In genomic region chr17:38604479-38605229, GRCh38 we compare ENCODE assay signal across 8 cellular contexts. TPM values are rescaled to one million over a fixed set of nuclear protein-coding genes. Genes with fewer than 3 reads are reported as not detected.
DNase-seq lines count a peak whose midpoint lies in the region; ATAC-seq and TF ChIP-seq lines count a peak whose summit lies in the region.

No MANE protein-coding gene starts in this region.

- peaks cover 11% of the 10 kb centered on the region for H3K36me3 Mint-ChIP-seq in Caco-2 (ENCODE audit: insufficient read depth, unreplicated experiment)
- no peaks in the 10 kb centered on the region for H3K36me3 Mint-ChIP-seq in activated T-helper 17 cell treated with anti-CD3 and anti-CD28 coated beads, Interleukin-2, amount 50 U/mL, for 72 hours (ENCODE audit: low read depth)
- H3K36me3 Mint-ChIP-seq in naive B cell = no peaks in the 10 kb centered on the region

- TF ChIP-seq CTCF in Caco-2 (IDR thresholded peaks at IDR 0.05; ENCODE audit: insufficient read depth in 1 of 2, low read depth in 1 of 2, low read length in 1 of 2, severe bottlenecking in 1 of 2, unreplicated experiment in 1 of 2) (peak in 1 of 2 experiments; percentile 29), KMS-11 (conservative IDR thresholded peaks at IDR 0.05; ENCODE audit: low read depth, low read length) (no peak), vagina (IDR thresholded peaks at IDR 0.05) (no peak)

- H3K9me3 ChIP-seq in Caco-2 (no peaks in the 10 kb centered on the region), vagina (no peaks in the 10 kb centered on the region)

- H2AFZ ChIP-seq in KMS-11 (ENCODE audit: low read depth) = peak overlapping the region; percentile 71; the same call in 1 of the 2 replicates

- no peak for TF ChIP-seq POLR2A in vagina (IDR thresholded peaks at IDR 0.05)

- H4K20me1 ChIP-seq in KMS-11 (ENCODE audit: insufficient read depth) = no peaks in the 10 kb centered on the region

- peak in 1 of 2 experiments; percentile 48 for DNase-seq in Caco-2
- no peak for DNase-seq in naive B cell
- no peak for DNase-seq in NCI-H2029 treated with DMSO at 0.1 percent for 48 hours (lab: John Stamatoyannopoulos, UW)
- no peak for DNase-seq in vagina (ENCODE audit: extremely low spot score in 2 of 2)

- no TSS peak for BruUV-seq in Caco-2 (replicated peaks; lab: Mats Ljungman, UMichigan)

- peak overlapping the region; percentile 91 for H3K27ac Mint-ChIP-seq in Caco-2 (ENCODE audit: unreplicated experiment)
- no peak overlapping the region for H3K27ac Mint-ChIP-seq in activated T-helper 17 cell treated with anti-CD3 and anti-CD28 coated beads, Interleukin-2, amount 50 U/mL, for 72 hours
- H3K27ac Mint-ChIP-seq in naive B cell = peak overlapping the region in 1 of 6 donors; percentile 90

- peak overlapping the region; percentile 84 for H3K4me3 Mint-ChIP-seq in Caco-2 (ENCODE audit: unreplicated experiment)
- H3K4me3 Mint-ChIP-seq in activated T-helper 17 cell treated with anti-CD3 and anti-CD28 coated beads, Interleukin-2, amount 50 U/mL, for 72 hours = peak overlapping the region; percentile 23
- H3K4me3 Mint-ChIP-seq in naive B cell = peak overlapping the region in 6 of 8 donors; percentile 42 to 91 (median 70)

- no peak overlapping the region for H3K9ac ChIP-seq in KMS-11

- ATAC-seq in activated T-helper 17 cell treated with anti-CD3 and anti-CD28 coated beads, Interleukin-2, amount 50 U/mL, for 72 hours (replicated peaks) = peak; percentile 20
- ATAC-seq in naive B cell (ENCODE audit: low read depth in 2 of 2) (peak; percentile 29 to 38), GM18498 (IDR thresholded peaks at IDR 0.05; ENCODE audit: unreplicated experiment) (no peak), GM19452 (IDR thresholded peaks at IDR 0.05; ENCODE audit: unreplicated experiment) (no peak)

- H3K4me2 ChIP-seq in KMS-11 = 0 out of 2 replicates have a peak overlapping the region, but pooled peaks have one; percentile 66

- H3K27ac ChIP-seq in KMS-11 (no peak overlapping the region), vagina (no peak overlapping the region)

- H3K27me3 Mint-ChIP-seq in Caco-2 (ENCODE audit: insufficient read depth, unreplicated experiment) (no peaks in the 10 kb centered on the region), naive B cell (peaks cover 49 to 88% (median 87%) of the 10 kb centered on the region in 3 donors)
- peaks cover 57% of the 10 kb centered on the region for H3K27me3 Mint-ChIP-seq in activated T-helper 17 cell treated with anti-CD3 and anti-CD28 coated beads, Interleukin-2, amount 50 U/mL, for 72 hours

- intact Hi-C loops in Caco-2 (cut with micrococcal nuclease; ENCODE audit: unreplicated experiment) (loop anchor here (1.0 kb wide), 1 partner anchor 59 kb away; no protein-coding TSS in a partner anchor), vagina (cut with DNase I) (no loop called here)

- H3K36me3 ChIP-seq in Caco-2 (ENCODE audit: control insufficient read depth, insufficient read depth, low read length) = no peaks in the 10 kb centered on the region
- no peaks in the 10 kb centered on the region for H3K36me3 ChIP-seq in KMS-11 (ENCODE audit: insufficient read depth)
- no peaks in the 10 kb centered on the region for H3K36me3 ChIP-seq in vagina

- H3K4me1 ChIP-seq in Caco-2 (peaks cover 37% of the 10 kb centered on the region), KMS-11 (ENCODE audit: low read depth, poor library complexity, severe bottlenecking) (peaks cover 8% of the 10 kb centered on the region), vagina (peaks cover 32% of the 10 kb centered on the region)

- H3K4me3 ChIP-seq in Caco-2 (ENCODE audit: low read depth, low read length) (peak overlapping the region; percentile 87), KMS-11 (IDR thresholded peaks at IDR 0.05; ENCODE audit: insufficient read depth, low read depth, low read length) (no peak overlapping the region), vagina (peak overlapping the region in 1 of 2 donors; percentile 51)

- H3K9me3 Mint-ChIP-seq in Caco-2 (ENCODE audit: unreplicated experiment) = no peaks in the 10 kb centered on the region
- no peaks in the 10 kb centered on the region for H3K9me3 Mint-ChIP-seq in activated T-helper 17 cell treated with anti-CD3 and anti-CD28 coated beads, Interleukin-2, amount 50 U/mL, for 72 hours
- H3K9me3 Mint-ChIP-seq in naive B cell = no peaks in the 10 kb centered on the region

- H3K79me2 ChIP-seq in KMS-11 (ENCODE audit: insufficient read depth, low read depth) = no peaks in the 10 kb centered on the region

- CTCF ChIA-PET in Caco-2 (lab: Charles Lee) = interaction anchor here (0.7 to 3.7 kb wide), 4 partner anchors 9 to 59 kb away, joined by 3 to 14 read pairs (median 5); no protein-coding TSS in a partner anchor

- H3K4me1 Mint-ChIP-seq in Caco-2 (ENCODE audit: low read depth, unreplicated experiment) (peaks cover 34% of the 10 kb centered on the region), naive B cell (peaks cover 23 to 37% (median 30%) of the 10 kb centered on the region in 3 donors)
- peaks cover 3% of the 10 kb centered on the region for H3K4me1 Mint-ChIP-seq in activated T-helper 17 cell treated with anti-CD3 and anti-CD28 coated beads, Interleukin-2, amount 50 U/mL, for 72 hours

- H3K27me3 ChIP-seq in Caco-2 (replicated peaks; ENCODE audit: control insufficient read depth, insufficient read depth, low read length) (no peaks in the 10 kb centered on the region), KMS-11 (ENCODE audit: insufficient read depth, low read depth) (peaks cover 26% of the 10 kb centered on the region; the same call in 1 of the 2 replicates), vagina (peaks cover 16% of the 10 kb centered on the region)

- POLR2A ChIA-PET in Caco-2 (lab: Charles Lee) = interaction anchor here (0.6 to 3.2 kb wide), 2 partner anchors 9 to 73 kb away, joined by 3 to 14 read pairs; no protein-coding TSS in a partner anchor

RNA-seq across cellular contexts. Expression of gene SRCIN1, which starts 1.1 kb away (rescaled TPM):
- total RNA-seq in Caco-2 (2022) = 23.6 and 25.8 TPM in 2 replicates
- total RNA-seq in activated T-helper 17 cell treated with anti-CD3 and anti-CD28 coated beads, Interleukin-2, amount 50 U/mL, for 72 hours = under 1 TPM in 1 of 2 donors, not detected in 1; 0.71 TPM
- not detected for polyA plus RNA-seq in naive B cell (ENCODE audit: low read depth in 6 of 6)
- 5.2 TPM for total RNA-seq in vagina

Comparison
In these comparisons a context has a peak if more than half of its experiments do, and no peak if none do; other contexts are left out.
1. H3K4me3 Mint-ChIP-seq: peak in every context shown above with its lines; median percentile 84 in Caco-2; 70 in naive B cell; 23 in activated T-helper 17 cell treated with anti-CD3 and anti-CD28 coated beads, Interleukin-2, amount 50 U/mL, for 72 hours.
2. ATAC-seq: peak in activated T-helper 17 cell treated with anti-CD3 and anti-CD28 coated beads, Interleukin-2, amount 50 U/mL, for 72 hours (single experiment) and naive B cell (2 of 2); none in GM18498 (single experiment) and GM19452 (single experiment).